In genomic region chrX:153599192-153600031, GRCh38 we compare ENCODE assay signal across 8 cellular contexts. TPM values are rescaled to one million over a fixed set of nuclear protein-coding genes. Genes with fewer than 3 reads are reported as not detected.
A peak's percentile ranks its signal among the peaks of the same experiment; 100 is the strongest.
DNase-seq lines count a peak whose midpoint lies in the region; ATAC-seq and TF ChIP-seq lines count a peak whose summit lies in the region.

No MANE protein-coding gene starts in this region.

- H3K27ac ChIP-seq in AG04450 (ENCODE audit: low read depth, low read length): no peak overlapping the region

- CTCF ChIA-PET in AG04450 (lab: Charles Lee): interaction anchor here (3.3 to 4.4 kb wide), 2 partner anchors 10 to 68 kb away, joined by 15 to 20 read pairs; no protein-coding TSS in a partner anchor

- ATAC-seq in GM18873 (IDR thresholded peaks at IDR 0.05; ENCODE audit: low FRiP score, unreplicated experiment) (peak; percentile 49), HG03139 (IDR thresholded peaks at IDR 0.05; ENCODE audit: unreplicated experiment) (peak; percentile 74)

- no peaks in the 10 kb centered on the region for H3K27me3 ChIP-seq in AG04450 (ENCODE audit: control insufficient read depth, insufficient read depth, low read length)

- no peaks in the 10 kb centered on the region for H3K9me3 ChIP-seq in AG04450 (ENCODE audit: control insufficient read depth, insufficient read depth, low read length)

- TF ChIP-seq CTCF in AG04450 (IDR thresholded peaks at IDR 0.05; ENCODE audit: low read depth, low read length): no peak

- H3K4me3 ChIP-seq in AG04450 (ENCODE audit: low read depth, low read length): peak overlapping the region; percentile 64

- DNase-seq in AG04450 (ENCODE audit: low read depth, low spot score): peak; percentile 43
- peak; percentile 65 for DNase-seq in NCI-H345 treated with DMSO at 0.1 percent for 48 hours (lab: John Stamatoyannopoulos, UW; ENCODE audit: unreplicated experiment)
- DNase-seq in activated CD4-positive, alpha-beta T cell treated with anti-CD3 and anti-CD28 coated beads for 1 hour: peak; percentile 82
- DNase-seq in cerebellum (ENCODE audit: low spot score): peak; percentile 87
- peak; percentile 89 for DNase-seq in kidney tubule cell (ENCODE audit: low spot score)
- DNase-seq in stimulated activated CD4-positive, alpha-beta T cell treated with anti-CD3 and anti-CD28 coated beads, Interleukin-15, amount 100 ng/mL, for 48 hours (ENCODE audit: low read depth in 2 of 2): peak; percentile 74 to 79

- POLR2A ChIA-PET in AG04450 (lab: Yijun Ruan, JAX): interaction anchor here (0.6 to 1.0 kb wide), 2 partner anchors 40 to 125 kb away, joined by 3 to 6 read pairs; partner anchors contain the start of gene BCAP31

RNA-seq across cellular contexts. Expression of gene CCNQ, which starts 0.5 kb away (rescaled TPM):
- polyA plus RNA-seq in AG04450 (2011; rRNA removed): 23.6 and 28.1 TPM in 2 replicates
- polyA minus RNA-seq in AG04450 (2011; rRNA and poly(A)+ RNA removed): 15.9 and 17.7 TPM in 2 replicates
- total RNA-seq in cerebellum: 9.5 TPM

RNA-seq across cellular contexts. Expression of gene DUSP9, which starts 47.6 kb away (rescaled TPM):
- polyA plus RNA-seq in AG04450 (2011; rRNA removed): not detected in 2 replicates
- not detected in 2 replicates for polyA minus RNA-seq in AG04450 (2011; rRNA and poly(A)+ RNA removed)
- 0.45 TPM for total RNA-seq in cerebellum
